Comparison of ENCODE assay signal across 15 cellular contexts in genomic region chr16:85778873-85779272, GRCh38. TPM values are rescaled to one million over a fixed set of nuclear protein-coding genes. Genes with fewer than 3 reads are reported as not detected.
DNase-seq lines count a peak whose midpoint lies in the region; ATAC-seq, FAIRE-seq and TF ChIP-seq lines count a peak whose summit lies in the region.
"Had no signal": no experiment of that assay in that cellular context is flagged by ENCODE, and none has a peak within 500 bp of the region (broad histone marks: within the 10 kb centered on the region; RNA-seq: fewer than 3 reads in every experiment).

No MANE protein-coding gene starts in this region.

- CTCF ChIA-PET in activated CD4-positive, alpha-beta memory T cell treated with anti-CD3 and anti-CD28 coated beads for 36 hours (lab: Charles Lee) = interaction anchor here (0.8 kb wide), 1 partner anchor 163 kb away, joined by 3 read pairs; no protein-coding TSS in a partner anchor
- CTCF ChIA-PET in HepG2 (lab: Yijun Ruan, JAX; ENCODE audit: low intra/inter-chr PET ratio, low total read pairs) = no interaction called here

- H3K27me3 Mint-ChIP-seq in activated CD4-positive, alpha-beta memory T cell treated with anti-CD3 and anti-CD28 coated beads for 36 hours = no peaks in the 10 kb centered on the region
- H3K27me3 Mint-ChIP-seq: T-cell had no signal

- no TSS peak for BruUV-seq in HepG2 (replicated peaks; lab: Mats Ljungman, UMichigan)

- no peaks in the 10 kb centered on the region for H3K79me2 ChIP-seq in HepG2 (ENCODE audit: insufficient read depth, low read length)

- H3K36me3 ChIP-seq in left ventricle myocardium inferior (peaks cover 56% of the 10 kb centered on the region), HepG2 (replicated peaks in 1 of 2; ENCODE audit: control insufficient read depth in 1 of 2, insufficient read depth in 2 of 2, low read length in 2 of 2) (peaks cover 22 to 61% of the 10 kb centered on the region in 2 experiments), subcutaneous abdominal adipose tissue (ENCODE audit: control insufficient read depth in 5 of 5, insufficient read depth in 5 of 5, low read length in 5 of 5) (peaks cover 0 to 65% (median 43%) of the 10 kb centered on the region in 5 donors)

- DNase-seq in left ventricle myocardium inferior = no peak
- DNase-seq in right cardiac atrium = no peak
- DNase-seq in activated CD4-positive, alpha-beta memory T cell treated with anti-CD3 and anti-CD28 coated beads for 36 hours = peak; percentile 61
- no peak for DNase-seq in HepG2 (ENCODE audit: low spot score)
- DNase-seq in HPDE6-E6E7 (ENCODE audit: extremely low spot score) = no peak
- no peak for DNase-seq in NCI-H774 (lab: John Stamatoyannopoulos, UW)
- DNase-seq: Caco-2, caudate nucleus, NCI-H187, NCI-H446 treated with DMSO at 0.1 percent for 48 hours had no signal

- H3K4me3 ChIP-seq in left ventricle myocardium inferior (no peak overlapping the region), right cardiac atrium (ENCODE audit: low read length) (no peak overlapping the region), HepG2 (replicated peaks in 1 of 3; ENCODE audit: insufficient read depth in 1 of 3, low read depth in 2 of 3, low read length in 3 of 3) (no peak overlapping the region), subcutaneous abdominal adipose tissue (ENCODE audit: low read depth in 1 of 5, low read length in 5 of 5) (no peak overlapping the region)

- H3K9me3 ChIP-seq in left ventricle myocardium inferior (replicated peaks) = no peaks in the 10 kb centered on the region
- H3K9me3 ChIP-seq in right cardiac atrium (ENCODE audit: control insufficient read depth, low read length) = no peaks in the 10 kb centered on the region
- no peaks in the 10 kb centered on the region for H3K9me3 ChIP-seq in HepG2 (ENCODE audit: low read length)
- no peaks in the 10 kb centered on the region for H3K9me3 ChIP-seq in subcutaneous abdominal adipose tissue (ENCODE audit: control insufficient read depth in 5 of 5, low read length in 5 of 5)
- H3K9me3 ChIP-seq: Caco-2 had no signal

- H3K27me3 ChIP-seq in left ventricle myocardium inferior (ENCODE audit: low read depth) = no peaks in the 10 kb centered on the region
- H3K27me3 ChIP-seq in right cardiac atrium (ENCODE audit: control insufficient read depth, insufficient read depth) = no peaks in the 10 kb centered on the region
- H3K27me3 ChIP-seq in HepG2 (ENCODE audit: control insufficient read depth in 1 of 2, insufficient read depth in 2 of 2, low read length in 2 of 2) = no peaks in the 10 kb centered on the region
- H3K27me3 ChIP-seq in subcutaneous abdominal adipose tissue (ENCODE audit: control insufficient read depth in 5 of 5, insufficient read depth in 4 of 5, low read length in 5 of 5) = no peaks in the 10 kb centered on the region

- H3K36me3 Mint-ChIP-seq in activated CD4-positive, alpha-beta memory T cell treated with anti-CD3 and anti-CD28 coated beads for 36 hours = peaks cover 35% of the 10 kb centered on the region

- no peak for TF ChIP-seq RAD21 in HepG2 (CRISPR knock-in tag; IDR thresholded peaks at IDR 0.05)

- no peak overlapping the region for H3K4me3 Mint-ChIP-seq in activated CD4-positive, alpha-beta memory T cell treated with anti-CD3 and anti-CD28 coated beads for 36 hours
- H3K4me3 Mint-ChIP-seq: neural crest cell, T-cell had no signal

- TF ChIP-seq POLR2A in HepG2 (IDR thresholded peaks at IDR 0.05; ENCODE audit: insufficient read depth in 1 of 2, low read depth in 2 of 2, low read length in 2 of 2) = no peak

- peak overlapping the region; percentile 12 for H3K27ac ChIP-seq in left ventricle myocardium inferior (replicated peaks)
- no peak overlapping the region for H3K27ac ChIP-seq in right cardiac atrium (ENCODE audit: low read length)
- H3K27ac ChIP-seq in HepG2 (ENCODE audit: extremely low read length, insufficient read depth, low read length) = no peak overlapping the region
- peak overlapping the region; percentile 17 for H3K27ac ChIP-seq in subcutaneous abdominal adipose tissue (ENCODE audit: low read depth, low read length)
- H3K27ac ChIP-seq: VCaP had no signal

- in situ Hi-C loops in HepG2 (cut with HindIII; ENCODE audit: extremely low pct_ligation_motif_present, low pct_unique_long_range_greater_than_20kb) = no loop called here

- no peaks in the 10 kb centered on the region for H3K9me3 Mint-ChIP-seq in activated CD4-positive, alpha-beta memory T cell treated with anti-CD3 and anti-CD28 coated beads for 36 hours
- H3K9me3 Mint-ChIP-seq: neural crest cell, T-cell had no signal

- H3K4me1 ChIP-seq in left ventricle myocardium inferior (peaks cover 11% of the 10 kb centered on the region), right cardiac atrium (ENCODE audit: control insufficient read depth, insufficient read depth, low read length) (peaks cover 2% of the 10 kb centered on the region), HepG2 (ENCODE audit: insufficient read depth, low read length) (peaks cover 25% of the 10 kb centered on the region), subcutaneous abdominal adipose tissue (ENCODE audit: control insufficient read depth in 5 of 5, insufficient read depth in 5 of 5, low read length in 5 of 5) (peaks cover 0 to 29% (median 7%) of the 10 kb centered on the region in 5 donors)

- POLR2A ChIA-PET in activated CD4-positive, alpha-beta memory T cell treated with anti-CD3 and anti-CD28 coated beads for 36 hours (lab: Charles Lee) = no interaction called here
- POLR2A ChIA-PET in HepG2 (lab: Yijun Ruan, JAX) = no interaction called here

- FAIRE-seq in HepG2 (lab: Jason Lieb, UNC) = no peak

- TF ChIP-seq CTCF in left ventricle myocardium inferior (IDR thresholded peaks at IDR 0.05; ENCODE audit: borderline replicate concordance) (no peak), HepG2 (CRISPR knock-in tag; IDR thresholded peaks at IDR 0.05) (no peak)

- peaks cover 3% of the 10 kb centered on the region for H3K4me1 Mint-ChIP-seq in activated CD4-positive, alpha-beta memory T cell treated with anti-CD3 and anti-CD28 coated beads for 36 hours (ENCODE audit: low read depth)
- H3K4me1 Mint-ChIP-seq: neural crest cell, T-cell had no signal

- TF ChIP-seq EP300 in HepG2 (IDR thresholded peaks at IDR 0.05; ENCODE audit: low read depth in 2 of 2, low read length in 2 of 2) = no peak
- no peak for TF ChIP-seq EP300 in HepG2 (CRISPR knock-in tag; IDR thresholded peaks at IDR 0.05; ENCODE audit: borderline replicate concordance)

- no peak for ATAC-seq in right cardiac atrium
- ATAC-seq in HepG2 = no peak
- no peak for ATAC-seq in GM21717 (IDR thresholded peaks at IDR 0.05; ENCODE audit: unreplicated experiment)

- H3K9ac ChIP-seq in HepG2 (ENCODE audit: insufficient read depth, low read depth, low read length) = no peak overlapping the region
- no peak overlapping the region for H3K9ac ChIP-seq in subcutaneous abdominal adipose tissue (ENCODE audit: low read length in 5 of 5)

- H3K27ac Mint-ChIP-seq in activated CD4-positive, alpha-beta memory T cell treated with anti-CD3 and anti-CD28 coated beads for 36 hours = no peak overlapping the region

- peaks cover 13% of the 10 kb centered on the region; the same call in 1 of the 2 replicates for H4K20me1 ChIP-seq in HepG2 (ENCODE audit: insufficient read depth, low read length)

- no peak overlapping the region for H2AFZ ChIP-seq in HepG2 (ENCODE audit: low read length)

- intact Hi-C loops in left ventricle myocardium inferior (cut with micrococcal nuclease) = no loop called here
- intact Hi-C loops in right cardiac atrium (cut with DNase I) = no loop called here
- intact Hi-C loops in activated CD4-positive, alpha-beta memory T cell treated with anti-CD3 and anti-CD28 coated beads for 36 hours (cut with micrococcal nuclease) = no loop called here
- intact Hi-C loops in HepG2 (cut with micrococcal nuclease; ENCODE audit: unreplicated experiment) = no loop called here

- WGBS in right cardiac atrium = 67% methylated on average over 12 of the region's 12 CpGs
- WGBS in HepG2 (ENCODE audit: low lambda C conversion rate) = over 99% methylated on average over 12 of the region's 12 CpGs

- H3K4me2 ChIP-seq in HepG2 (ENCODE audit: low read depth, low read length) = no peak overlapping the region

RNA-seq across cellular contexts. Expression of gene EMC8, which starts 20.5 kb away (rescaled TPM):
- 22.5 TPM for total RNA-seq in left ventricle myocardium inferior
- 10 to 100 TPM; 18.5 to 22.0 (median 21.2) TPM for total RNA-seq in right cardiac atrium
- 13.8 TPM for polyA plus RNA-seq in right cardiac atrium
- total RNA-seq in activated CD4-positive, alpha-beta memory T cell treated with anti-CD3 and anti-CD28 coated beads for 36 hours = 10 to 100 TPM; 27.5 to 27.9 TPM
- total RNA-seq in HepG2 (2016; rRNA removed; fragmentation: Illumina TruSeq; extraction: Trizol) = 47.6 and 55.0 TPM in 2 replicates
- 56.6 and 69.3 TPM in 2 replicates for total RNA-seq in HepG2 (2016; cell fraction: cytosol; rRNA removed; fragmentation: Illumina TruSeq; extraction: Trizol; ENCODE audit: low read depth)
- 42.9 and 52.9 TPM in 2 replicates for total RNA-seq in HepG2 (2016; cell fraction: insoluble cytoplasmic fraction; rRNA removed; fragmentation: Illumina TruSeq; extraction: Trizol)
- total RNA-seq in HepG2 (2016; cell fraction: membrane; rRNA removed; fragmentation: Illumina TruSeq; extraction: Trizol) = 53.7 and 67.6 TPM in 2 replicates
- 34.0 and 36.1 TPM in 2 replicates for total RNA-seq in HepG2 (2016; cell fraction: nucleus; rRNA removed; fragmentation: Illumina TruSeq; extraction: Trizol)
- polyA plus RNA-seq in HepG2 (2011; rRNA removed) = 71.6 and 76.0 TPM in 2 replicates
- 60.8 and 68.0 TPM in 2 replicates for polyA plus RNA-seq in HepG2 (2011; cell fraction: cytosol; rRNA removed)
- polyA plus RNA-seq in HepG2 (2011; cell fraction: nucleus; rRNA removed) = 45.9 and 50.4 TPM in 2 replicates
- polyA plus RNA-seq in HepG2 (2012) = 29.9 and 30.5 TPM in 2 replicates
- polyA plus RNA-seq in HepG2 (2016; cell fraction: cytosol; fragmentation: Illumina TruSeq; extraction: Trizol; ENCODE audit: low read depth) = 65.3 and 83.6 TPM in 2 replicates
- polyA plus RNA-seq in HepG2 (2016; cell fraction: insoluble cytoplasmic fraction; fragmentation: Illumina TruSeq; extraction: Trizol; ENCODE audit: low read depth) = 58.1 and 66.0 TPM in 2 replicates
- polyA plus RNA-seq in HepG2 (2016; cell fraction: membrane; fragmentation: Illumina TruSeq; extraction: Trizol; ENCODE audit: low read depth) = 59.1 and 73.6 TPM in 2 replicates
- 69.1 and 78.6 TPM in 2 replicates for polyA plus RNA-seq in HepG2 (2016; cell fraction: nucleus; fragmentation: Illumina TruSeq; extraction: Trizol; ENCODE audit: insufficient read depth, low read depth)
- 61.8 and 82.3 TPM in 2 replicates for polyA minus RNA-seq in HepG2 (2011; rRNA and poly(A)+ RNA removed; ENCODE audit: low replicate concordance)
- polyA minus RNA-seq in HepG2 (2011; cell fraction: cytosol; rRNA and poly(A)+ RNA removed) = 27.0 and 43.3 TPM in 2 replicates
- 44.0 and 45.6 TPM in 2 replicates for polyA minus RNA-seq in HepG2 (2011; cell fraction: nucleus; rRNA and poly(A)+ RNA removed)

RNA-seq across cellular contexts. Expression of gene COX4I1, which starts 20.6 kb away (rescaled TPM):
- total RNA-seq in left ventricle myocardium inferior (1,881 TPM), right cardiac atrium (1,000 to 10,000 TPM; 1,306 to 1,768 (median 1,579) TPM), HepG2 (2016; rRNA removed; fragmentation: Illumina TruSeq; extraction: Trizol) (631 and 658 TPM in 2 replicates)
- polyA plus RNA-seq in right cardiac atrium (4,150 TPM), HepG2 (2011; rRNA removed) (838 and 902 TPM in 2 replicates)
- 100 to 1,000 TPM; 493 to 511 TPM for total RNA-seq in activated CD4-positive, alpha-beta memory T cell treated with anti-CD3 and anti-CD28 coated beads for 36 hours
- 381 and 407 TPM in 2 replicates for total RNA-seq in HepG2 (2016; cell fraction: cytosol; rRNA removed; fragmentation: Illumina TruSeq; extraction: Trizol; ENCODE audit: low read depth)
- total RNA-seq in HepG2 (2016; cell fraction: insoluble cytoplasmic fraction; rRNA removed; fragmentation: Illumina TruSeq; extraction: Trizol) = 648 and 655 TPM in 2 replicates
- 496 and 528 TPM in 2 replicates for total RNA-seq in HepG2 (2016; cell fraction: membrane; rRNA removed; fragmentation: Illumina TruSeq; extraction: Trizol)
- total RNA-seq in HepG2 (2016; cell fraction: nucleus; rRNA removed; fragmentation: Illumina TruSeq; extraction: Trizol) = 310 and 337 TPM in 2 replicates
- 1,053 and 1,212 TPM in 2 replicates for polyA plus RNA-seq in HepG2 (2011; cell fraction: cytosol; rRNA removed)
- 388 and 389 TPM in 2 replicates for polyA plus RNA-seq in HepG2 (2011; cell fraction: nucleus; rRNA removed)
- polyA plus RNA-seq in HepG2 (2012) = 443 and 505 TPM in 2 replicates
- 414 and 464 TPM in 2 replicates for polyA plus RNA-seq in HepG2 (2016; cell fraction: cytosol; fragmentation: Illumina TruSeq; extraction: Trizol; ENCODE audit: low read depth)
- 675 and 705 TPM in 2 replicates for polyA plus RNA-seq in HepG2 (2016; cell fraction: insoluble cytoplasmic fraction; fragmentation: Illumina TruSeq; extraction: Trizol; ENCODE audit: low read depth)
- 456 and 498 TPM in 2 replicates for polyA plus RNA-seq in HepG2 (2016; cell fraction: membrane; fragmentation: Illumina TruSeq; extraction: Trizol; ENCODE audit: low read depth)
- polyA plus RNA-seq in HepG2 (2016; cell fraction: nucleus; fragmentation: Illumina TruSeq; extraction: Trizol; ENCODE audit: insufficient read depth, low read depth) = 604 and 614 TPM in 2 replicates
- 364 and 524 TPM in 2 replicates for polyA minus RNA-seq in HepG2 (2011; rRNA and poly(A)+ RNA removed; ENCODE audit: low replicate concordance)
- 143 and 144 TPM in 2 replicates for polyA minus RNA-seq in HepG2 (2011; cell fraction: cytosol; rRNA and poly(A)+ RNA removed)
- 99.5 and 129 TPM in 2 replicates for polyA minus RNA-seq in HepG2 (2011; cell fraction: nucleus; rRNA and poly(A)+ RNA removed)

RNA-seq across cellular contexts. Expression of gene C16orf74, which starts 28.0 kb away (rescaled TPM):
- total RNA-seq in left ventricle myocardium inferior = 2.3 TPM
- 1 to 10 TPM; 1.1 to 2.1 (median 1.4) TPM for total RNA-seq in right cardiac atrium
- 1.8 TPM for polyA plus RNA-seq in right cardiac atrium
- not detected for total RNA-seq in activated CD4-positive, alpha-beta memory T cell treated with anti-CD3 and anti-CD28 coated beads for 36 hours
- total RNA-seq in HepG2 (2016; rRNA removed; fragmentation: Illumina TruSeq; extraction: Trizol) = 0.13 TPM in 1 of 2 replicates, not detected in the other
- total RNA-seq in HepG2 (2016; cell fraction: cytosol; rRNA removed; fragmentation: Illumina TruSeq; extraction: Trizol; ENCODE audit: low read depth) = 0.35 TPM in 1 of 2 replicates, not detected in the other
- not detected in 2 replicates for total RNA-seq in HepG2 (2016; cell fraction: insoluble cytoplasmic fraction; rRNA removed; fragmentation: Illumina TruSeq; extraction: Trizol)
- total RNA-seq in HepG2 (2016; cell fraction: membrane; rRNA removed; fragmentation: Illumina TruSeq; extraction: Trizol) = not detected in 2 replicates
- total RNA-seq in HepG2 (2016; cell fraction: nucleus; rRNA removed; fragmentation: Illumina TruSeq; extraction: Trizol) = not detected in 2 replicates
- polyA plus RNA-seq in HepG2 (2011; rRNA removed) = 0.26 and 0.29 TPM in 2 replicates
- 0.13 and 0.28 TPM in 2 replicates for polyA plus RNA-seq in HepG2 (2011; cell fraction: cytosol; rRNA removed)
- polyA plus RNA-seq in HepG2 (2011; cell fraction: nucleus; rRNA removed) = 0.16 and 0.37 TPM in 2 replicates
- polyA plus RNA-seq in HepG2 (2012) = not detected in 2 replicates
- polyA plus RNA-seq in HepG2 (2016; cell fraction: cytosol; fragmentation: Illumina TruSeq; extraction: Trizol; ENCODE audit: low read depth) = 0.35 and 0.65 TPM in 2 replicates
- not detected in 2 replicates for polyA plus RNA-seq in HepG2 (2016; cell fraction: insoluble cytoplasmic fraction; fragmentation: Illumina TruSeq; extraction: Trizol; ENCODE audit: low read depth)
- polyA plus RNA-seq in HepG2 (2016; cell fraction: membrane; fragmentation: Illumina TruSeq; extraction: Trizol; ENCODE audit: low read depth) = 0.33 TPM in 1 of 2 replicates, not detected in the other
- not detected in 2 replicates for polyA plus RNA-seq in HepG2 (2016; cell fraction: nucleus; fragmentation: Illumina TruSeq; extraction: Trizol; ENCODE audit: insufficient read depth, low read depth)
- polyA minus RNA-seq in HepG2 (2011; rRNA and poly(A)+ RNA removed; ENCODE audit: low replicate concordance) = 0.44 and 7.8 TPM in 2 replicates
- polyA minus RNA-seq in HepG2 (2011; cell fraction: cytosol; rRNA and poly(A)+ RNA removed) = not detected in 2 replicates
- not detected in 2 replicates for polyA minus RNA-seq in HepG2 (2011; cell fraction: nucleus; rRNA and poly(A)+ RNA removed)

Comparison
In these comparisons a context has a peak if more than half of its experiments do, and no peak if none do; other contexts are left out.
1. H3K27ac ChIP-seq: peak in left ventricle myocardium inferior (single experiment) and subcutaneous abdominal adipose tissue (single experiment); none in right cardiac atrium (single experiment) and HepG2 (single experiment).